Comparison of ENCODE assay signal across 8 cellular contexts in genomic region chr22:42079319-42080251, GRCh38. TPM values are rescaled to one million over a fixed set of nuclear protein-coding genes. Genes with fewer than 3 reads are reported as not detected.
DNase-seq lines count a peak whose midpoint lies in the region; ATAC-seq and TF ChIP-seq lines count a peak whose summit lies in the region.

SMDT1 (plus strand) TSS chr22:42079700; CDS start chr22:42079769, 69 bp downstream.

- peaks cover 17% of the 10 kb centered on the region for H3K4me1 ChIP-seq in OCI-LY3 (ENCODE audit: low read length)

- H3K27ac Mint-ChIP-seq in endothelial cell (ENCODE audit: unreplicated experiment) (peak within 1 kb of the TSS; percentile 86), mesothelial cell of epicardium (peak within 1 kb of the TSS; percentile 98)

- peak within 1 kb of the TSS; percentile 84 for H2AFZ ChIP-seq in OCI-LY3 (ENCODE audit: low read depth, low read length)

- DNase-seq in D341Med (ENCODE audit: low spot score) (peak; percentile 99), HuH-7 (ENCODE audit: low spot score) (peak; percentile 99), endothelial cell (ENCODE audit: low spot score) (peak; percentile 97), mesothelial cell of epicardium (ENCODE audit: low spot score in 2 of 2, unreplicated experiment in 2 of 2) (peak; percentile 97 to 99)
- peak; percentile 98 for DNase-seq in activated CD8-positive, alpha-beta memory T cell treated with anti-CD3 and anti-CD28 coated beads, Interleukin-2, amount 50 U/mL, for 48 hours
- DNase-seq in stimulated activated CD8-positive, alpha-beta memory T cell treated with anti-CD3 and anti-CD28 coated beads, Interleukin-15, amount 100 ng/mL, for 48 hours (ENCODE audit: low read depth in 2 of 2), result peak; percentile 97

- H3K4me3 ChIP-seq in OCI-LY3 (ENCODE audit: low read length), result peak within 1 kb of the TSS; percentile 83

- H3K27ac ChIP-seq in OCI-LY3 (ENCODE audit: low read length), result peak within 1 kb of the TSS; percentile 74

- peaks cover 25% of the 10 kb centered on the region for H3K4me1 Mint-ChIP-seq in endothelial cell (ENCODE audit: unreplicated experiment)
- H3K4me1 Mint-ChIP-seq in mesothelial cell of epicardium, result peaks cover 30% of the 10 kb centered on the region

- peak; percentile 72 for ATAC-seq in GM21515 (IDR thresholded peaks at IDR 0.05; ENCODE audit: unreplicated experiment)

- H3K79me2 ChIP-seq in OCI-LY3 (ENCODE audit: low read length), result peaks cover 15% of the 10 kb centered on the region

- H4K20me1 ChIP-seq in OCI-LY3 (ENCODE audit: insufficient read depth, low read length), result no peaks in the 10 kb centered on the region

- H3K36me3 ChIP-seq in OCI-LY3 (replicated peaks; ENCODE audit: low read depth, low read length), result peaks cover 18% of the 10 kb centered on the region

- peak within 1 kb of the TSS; percentile 81 for H3K9ac ChIP-seq in OCI-LY3 (ENCODE audit: low read length)

- H3K27me3 ChIP-seq in OCI-LY3 (ENCODE audit: low read depth, low read length), result no peaks in the 10 kb centered on the region

- no peaks in the 10 kb centered on the region for H3K9me3 ChIP-seq in OCI-LY3 (ENCODE audit: insufficient read depth, low read length)

- TF ChIP-seq CTCF in OCI-LY3 (IDR thresholded peaks at IDR 0.05; ENCODE audit: low read depth, low read length) (no peak), endothelial cell (IDR thresholded peaks at IDR 0.05; ENCODE audit: unreplicated experiment) (no peak), mesothelial cell of epicardium (IDR thresholded peaks at IDR 0.05; ENCODE audit: unreplicated experiment) (no peak)

- peak within 1 kb of the TSS; percentile 81 for H3K4me2 ChIP-seq in OCI-LY3 (ENCODE audit: low read length)

- no peaks in the 10 kb centered on the region for H3K9me3 Mint-ChIP-seq in endothelial cell (ENCODE audit: unreplicated experiment)
- no peaks in the 10 kb centered on the region for H3K9me3 Mint-ChIP-seq in mesothelial cell of epicardium

- H3K27me3 Mint-ChIP-seq in endothelial cell (ENCODE audit: unreplicated experiment) (peaks cover 9% of the 10 kb centered on the region), mesothelial cell of epicardium (ENCODE audit: low read depth) (no peaks in the 10 kb centered on the region)

- peaks cover 14% of the 10 kb centered on the region for H3K36me3 Mint-ChIP-seq in endothelial cell (ENCODE audit: low read depth, unreplicated experiment)
- peaks cover 18% of the 10 kb centered on the region for H3K36me3 Mint-ChIP-seq in mesothelial cell of epicardium

- H3K4me3 Mint-ChIP-seq in endothelial cell (ENCODE audit: unreplicated experiment) (peak within 1 kb of the TSS; percentile 97), mesothelial cell of epicardium (peak within 1 kb of the TSS; percentile 85)

RNA-seq across cellular contexts. Expression of gene SMDT1, which starts in this region (rescaled TPM):
- total RNA-seq in endothelial cell (ENCODE audit: unreplicated experiment), result 61.1 TPM
- 71.0 to 87.4 TPM (median 78.9 TPM) in 3 replicates for total RNA-seq in mesothelial cell of epicardium

Comparison
In these comparisons a context has a peak if more than half of its experiments do, and no peak if none do; other contexts are left out.
1. Peak in every context shown above with its lines: DNase-seq, ATAC-seq, H3K4me3 ChIP-seq and H3K27ac ChIP-seq.